Comparison of ENCODE assay signal across 8 cellular contexts in the genomic region with DNA sequence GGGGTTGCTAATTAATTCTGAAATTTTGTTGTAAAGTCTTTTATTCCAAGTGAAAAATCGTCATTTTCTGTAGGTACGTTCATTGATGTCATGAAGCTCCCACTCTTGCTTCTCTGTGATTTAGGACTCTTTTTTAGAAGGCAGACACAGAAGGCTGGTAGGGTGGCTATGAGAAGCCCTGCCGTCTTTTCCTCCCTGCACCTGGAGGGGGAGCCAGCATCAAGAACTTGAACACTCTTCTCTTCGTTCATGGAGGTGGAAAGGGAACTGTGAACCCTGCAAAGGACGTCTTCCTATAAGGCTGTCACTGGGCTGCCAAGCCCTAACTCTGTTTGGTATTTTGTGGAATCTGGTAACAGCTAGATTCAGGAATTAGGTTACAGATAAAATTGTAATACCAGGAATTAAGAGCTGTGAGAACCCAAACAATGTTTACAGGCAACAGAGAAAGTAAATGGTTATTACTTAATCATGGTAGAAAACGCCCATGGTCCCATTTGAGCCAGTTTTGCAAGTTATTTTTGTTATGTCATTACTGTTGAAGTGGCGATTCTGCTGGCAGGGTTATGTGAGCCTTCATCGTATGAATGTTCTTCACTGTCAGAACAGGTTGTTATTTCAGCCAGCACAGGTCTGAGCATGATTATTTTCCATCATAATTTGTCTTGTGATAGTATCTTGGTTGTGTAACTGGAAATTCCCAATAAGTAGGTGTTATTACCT.
A peak's percentile ranks its signal among the peaks of the same experiment; 100 is the strongest.
DNase-seq lines count a peak whose midpoint lies in the region; TF ChIP-seq lines count a peak whose summit lies in the region.

No MANE protein-coding gene starts in this region.

- H3K9me3 ChIP-seq in endodermal cell (ENCODE audit: control insufficient read depth, low read length), result no peaks in the 10 kb centered on the region

- no peaks in the 10 kb centered on the region for H3K27me3 ChIP-seq in endodermal cell (ENCODE audit: control insufficient read depth, insufficient read depth, low read length, poor library complexity, severe bottlenecking)

- H3K27me3 Mint-ChIP-seq in HFFc6 (ENCODE audit: insufficient read depth), result no peaks in the 10 kb centered on the region; the same call in 1 of the 2 replicates
- H3K27me3 Mint-ChIP-seq in endodermal cell (ENCODE audit: insufficient read depth), result no peaks in the 10 kb centered on the region
- no peaks in the 10 kb centered on the region for H3K27me3 Mint-ChIP-seq in neural crest cell (ENCODE audit: low read depth)

- 55 to 67% methylated on average over 3 to 8 of the region's 8 CpGs for WGBS in endodermal cell (ENCODE audit: insufficient coverage in 1 of 2, insufficient read length in 1 of 2), 2 experiments

- H3K4me1 Mint-ChIP-seq in HFFc6 (ENCODE audit: low read depth) (peaks cover 6% of the 10 kb centered on the region; the same call in 1 of the 2 replicates), endodermal cell (no peaks in the 10 kb centered on the region), neural crest cell (peaks cover 6% of the 10 kb centered on the region)

- no peak overlapping the region for H3K4me3 Mint-ChIP-seq in HFFc6
- H3K4me3 Mint-ChIP-seq in endodermal cell, result no peak overlapping the region
- H3K4me3 Mint-ChIP-seq in neural crest cell, result no peak overlapping the region

- no peaks in the 10 kb centered on the region for H3K36me3 ChIP-seq in endodermal cell (ENCODE audit: control insufficient read depth, insufficient read depth, low read length)

- H3K27ac Mint-ChIP-seq in HFFc6 (no peak overlapping the region), endodermal cell (no peak overlapping the region), neural crest cell (ENCODE audit: unreplicated experiment) (no peak overlapping the region)

- in situ Hi-C loops in GM13976 (cut with MboI; ENCODE audit: low sequenced_read_pairs, unreplicated experiment), result no loop called here

- no peak overlapping the region for H3K4me3 ChIP-seq in AG10803 (ENCODE audit: low read length)
- no peak overlapping the region for H3K4me3 ChIP-seq in endodermal cell (ENCODE audit: low read length)

- peak; percentile 45 for DNase-seq in AG10803 (ENCODE audit: low read depth)
- peak; percentile 48 for DNase-seq in GM13976 (ENCODE audit: low spot score)
- DNase-seq in HFFc6, result no peak
- peak; percentile 29 for DNase-seq in M059J (ENCODE audit: low read depth)
- peak; percentile 17 for DNase-seq in SKM-1 treated with dmso at 0.1 percent for 144 hours (lab: John Stamatoyannopoulos, UW; ENCODE audit: unreplicated experiment)
- peak; percentile 88 for DNase-seq in endodermal cell
- peak; percentile 18 for DNase-seq in neural crest cell (ENCODE audit: low read depth, low spot score)
- no peak for DNase-seq in amniotic stem cell (lab: John Stamatoyannopoulos, UW)

- H3K4me1 ChIP-seq in endodermal cell (ENCODE audit: control insufficient read depth, insufficient read depth, low read length), result no peaks in the 10 kb centered on the region

- no peak overlapping the region for H3K9ac ChIP-seq in endodermal cell (ENCODE audit: extremely low read depth, low read length, poor library complexity, severe bottlenecking)

- TF ChIP-seq CTCF in AG10803 (conservative IDR thresholded peaks at IDR 0.05; ENCODE audit: low read length) (peak; percentile 63), GM13976 (IDR thresholded peaks at IDR 0.05; ENCODE audit: borderline replicate concordance, control extremely low read depth, extremely low read depth, insufficient read depth, missing control alignments) (peak; percentile 71), HFFc6 (IDR thresholded peaks at IDR 0.05) (peak; percentile 67), endodermal cell (conservative IDR thresholded peaks at IDR 0.05) (peak; percentile 89), neural crest cell (conservative IDR thresholded peaks at IDR 0.05) (peak; percentile 65)

- H3K27ac ChIP-seq in endodermal cell (ENCODE audit: low read depth, low read length), result no peak overlapping the region

- H3K36me3 Mint-ChIP-seq in HFFc6 (ENCODE audit: low read depth) (peaks cover 10% of the 10 kb centered on the region), endodermal cell (ENCODE audit: low read depth) (no peaks in the 10 kb centered on the region), neural crest cell (ENCODE audit: low read depth) (peaks cover 7% of the 10 kb centered on the region)

- H3K9me3 Mint-ChIP-seq in HFFc6 (no peaks in the 10 kb centered on the region; the same call in 1 of the 2 replicates), endodermal cell (no peaks in the 10 kb centered on the region), neural crest cell (peaks cover 4% of the 10 kb centered on the region)

Comparison
In these comparisons a context has a peak if more than half of its experiments do, and no peak if none do; other contexts are left out.
1. DNase-seq: peak in AG10803 (single experiment), GM13976 (single experiment), M059J (single experiment), SKM-1 treated with dmso at 0.1 percent for 144 hours (single experiment), endodermal cell (single experiment) and neural crest cell (single experiment); none in HFFc6 (single experiment) and amniotic stem cell (single experiment).
2. Peak in every context shown above with its lines, with median percentiles within 50 percentile points of each other: CTCF ChIP-seq.